ENCODE assay signal across 8 cellular contexts in genomic region chrX:44012484-44013096, GRCh38. TPM values are rescaled to one million over a fixed set of nuclear protein-coding genes. Genes with fewer than 3 reads are reported as not detected.
DNase-seq lines count a peak whose midpoint lies in the region; ATAC-seq, FAIRE-seq and TF ChIP-seq lines count a peak whose summit lies in the region.

No MANE protein-coding gene starts in this region.

- no peaks in the 10 kb centered on the region for H3K27me3 ChIP-seq in HCT116 (ENCODE audit: insufficient read depth, low read length)
- peaks cover 0 to under 1% of the 10 kb centered on the region in 2 donors for H3K27me3 ChIP-seq in small intestine (ENCODE audit: control insufficient read depth in 2 of 2, insufficient read depth in 2 of 2, low read length in 2 of 2)
- no peaks in the 10 kb centered on the region for H3K27me3 ChIP-seq in A673 (replicated peaks; ENCODE audit: insufficient read depth, low read depth, low read length, poor library complexity)

- H3K9me3 Mint-ChIP-seq in effector memory CD8-positive, alpha-beta T cell: no peaks in the 10 kb centered on the region

- TF ChIP-seq CTCF in HCT116 (IDR thresholded peaks at IDR 0.05 in 2 of 3, conservative IDR thresholded peaks at IDR 0.05 in 1 of 3; ENCODE audit: borderline replicate concordance in 1 of 3, insufficient read depth in 1 of 3, low read depth in 2 of 3, low read length in 2 of 3) (0 out of 6 replicates have a peak, but pooled peaks of 1 of the 3 experiments have one; percentile 11), A673 (conservative IDR thresholded peaks at IDR 0.05; ENCODE audit: low read depth, low read length) (no peak)

- H3K4me1 Mint-ChIP-seq in effector memory CD8-positive, alpha-beta T cell (ENCODE audit: low read depth in 2 of 2): peaks cover 9 to 16% of the 10 kb centered on the region in 2 donors

- DNase-seq in HCT116 (ENCODE audit: low read depth, low spot score) (peak; percentile 68), T-helper 9 cell (peak; percentile 1), small intestine (peak; percentile 3), A673 (ENCODE audit: low spot score) (no peak), NCI-H2171 treated with DMSO at 0.1 percent for 48 hours (lab: John Stamatoyannopoulos, UW) (no peak)
- peak; percentile 1 to 16 (median 14) for DNase-seq in effector memory CD8-positive, alpha-beta T cell

- no peak overlapping the region for H3K27ac ChIP-seq in HCT116 (ENCODE audit: low read depth, low read length)
- H3K27ac ChIP-seq in small intestine (ENCODE audit: low read depth in 1 of 2, low read length in 1 of 2): no peak overlapping the region
- H3K27ac ChIP-seq in A673 (ENCODE audit: low read depth, low read length, poor library complexity, severe bottlenecking): no peak overlapping the region

- H3K9me2 ChIP-seq in HCT116 (ENCODE audit: insufficient read depth): no peaks in the 10 kb centered on the region

- H3K4me1 ChIP-seq in HCT116 (ENCODE audit: control insufficient read depth in 1 of 2, insufficient read depth in 2 of 2, low read length in 2 of 2) (peaks cover 0 to 13% of the 10 kb centered on the region in 2 experiments; a peak in 2 of 4 replicates), small intestine (ENCODE audit: control insufficient read depth in 2 of 2, insufficient read depth in 1 of 2, low read depth in 1 of 2, low read length in 1 of 2) (no peaks in the 10 kb centered on the region), A673 (ENCODE audit: insufficient read depth, low read length, poor library complexity, severe bottlenecking) (no peaks in the 10 kb centered on the region)

- H3K9ac ChIP-seq in HCT116 (ENCODE audit: low read length): no peak overlapping the region

- BruUV-seq in HCT116 (replicated peaks; lab: Mats Ljungman, UMichigan) (no TSS peak), A673 (replicated peaks; lab: Mats Ljungman, UMichigan) (no TSS peak)

- peak; percentile 37; the same call in 1 of the 2 replicates for TF ChIP-seq RAD21 in HCT116 (IDR thresholded peaks at IDR 0.05; ENCODE audit: low read depth)

- POLR2A ChIA-PET in HCT116 (lab: Charles Lee): no interaction called here
- POLR2A ChIA-PET in A673 (lab: Charles Lee; ENCODE audit: low non-redundant PET): no interaction called here

- ATAC-seq in HCT116 (peak; percentile 97), GM18867 (IDR thresholded peaks at IDR 0.05; ENCODE audit: unreplicated experiment) (no peak), HG02981 (IDR thresholded peaks at IDR 0.05; ENCODE audit: unreplicated experiment) (no peak)
- ATAC-seq in effector memory CD8-positive, alpha-beta T cell (replicated peaks): peak; percentile 97

- no peak for TF ChIP-seq POLR2A in HCT116 (IDR thresholded peaks at IDR 0.05; ENCODE audit: borderline replicate concordance, extremely low read depth, insufficient read depth, insufficient read length)

- intact Hi-C loops in HCT116 (cut with micrococcal nuclease) (no loop called here), A673 (cut with micrococcal nuclease; ENCODE audit: unreplicated experiment) (no loop called here)

- no peaks in the 10 kb centered on the region for H4K20me1 ChIP-seq in HCT116 (ENCODE audit: insufficient read depth)

- peak overlapping the region; percentile 40 for H3K4me2 ChIP-seq in HCT116 (ENCODE audit: low read length)

- no peak for FAIRE-seq in small intestine (lab: Jason Lieb, UNC)

- WGBS in small intestine, 3 donors: 52 to 56% (median 54%) methylated on average over 4 of the region's 4 CpGs

- H3K36me3 ChIP-seq in HCT116 (ENCODE audit: control insufficient read depth in 1 of 2, insufficient read depth in 2 of 2, low read length in 2 of 2) (no peaks in the 10 kb centered on the region), small intestine (ENCODE audit: control insufficient read depth in 2 of 2, insufficient read depth in 2 of 2, low read length in 2 of 2) (no peaks in the 10 kb centered on the region), A673 (ENCODE audit: insufficient read depth, low read length, poor library complexity, severe bottlenecking) (no peaks in the 10 kb centered on the region)

- H3K4me3 ChIP-seq in HCT116 (replicated peaks in 1 of 2; ENCODE audit: low read depth in 1 of 2, low read length in 2 of 2): no peak overlapping the region
- H3K4me3 ChIP-seq in small intestine (ENCODE audit: low read depth in 1 of 2, low read length in 2 of 2): no peak overlapping the region
- no peak overlapping the region for H3K4me3 ChIP-seq in A673 (ENCODE audit: low read depth, low read length, poor library complexity, severe bottlenecking)

- H2AFZ ChIP-seq in HCT116 (ENCODE audit: low read depth, low read length, poor library complexity, severe bottlenecking): no peak overlapping the region

- no peak overlapping the region for H3K27ac Mint-ChIP-seq in effector memory CD8-positive, alpha-beta T cell

- CTCF ChIA-PET in HCT116 (lab: Charles Lee) (no interaction called here), A673 (lab: Charles Lee) (no interaction called here)

- RAD21 ChIA-PET in HCT116 (lab: Charles Lee; ENCODE audit: low non-redundant PET in 1 of 2, low total read pairs in 2 of 2, uncharacterized antibody in 2 of 2, unreplicated experiment in 2 of 2): no interaction called here

- H3K9me3 ChIP-seq in HCT116 (ENCODE audit: control insufficient read depth in 1 of 2, insufficient read depth in 1 of 2, low read depth in 1 of 2, low read length in 2 of 2): no peaks in the 10 kb centered on the region
- H3K9me3 ChIP-seq in small intestine (ENCODE audit: control insufficient read depth, low read depth): no peaks in the 10 kb centered on the region
- no peaks in the 10 kb centered on the region for H3K9me3 ChIP-seq in A673 (ENCODE audit: low read depth, low read length, poor library complexity, severe bottlenecking)

- H3K36me3 Mint-ChIP-seq in effector memory CD8-positive, alpha-beta T cell (ENCODE audit: insufficient read depth): no peaks in the 10 kb centered on the region

- peak overlapping the region; percentile 20 to 44 for H3K4me3 Mint-ChIP-seq in effector memory CD8-positive, alpha-beta T cell

- no peaks in the 10 kb centered on the region for H3K79me2 ChIP-seq in HCT116 (ENCODE audit: insufficient read depth, low read length)

- no peaks in the 10 kb centered on the region for H3K27me3 Mint-ChIP-seq in effector memory CD8-positive, alpha-beta T cell

TF ChIP-seq in HCT116, 20 proteins besides CTCF, POLR2A, EP300 and RAD21:
- TF ChIP-seq ZBTB33 (IDR thresholded peaks at IDR 0.05; ENCODE audit: extremely low read depth, insufficient replicate concordance, low read length): no peak
- TF ChIP-seq FOSL1 (IDR thresholded peaks at IDR 0.05; ENCODE audit: low read depth): peak; percentile 75
- peak; percentile 78 for TF ChIP-seq SP1 (IDR thresholded peaks at IDR 0.05; ENCODE audit: low read depth)
- TF ChIP-seq ELF1 (IDR thresholded peaks at IDR 0.05; ENCODE audit: borderline replicate concordance, low read depth): no peak
- TF ChIP-seq, protein P1, sequence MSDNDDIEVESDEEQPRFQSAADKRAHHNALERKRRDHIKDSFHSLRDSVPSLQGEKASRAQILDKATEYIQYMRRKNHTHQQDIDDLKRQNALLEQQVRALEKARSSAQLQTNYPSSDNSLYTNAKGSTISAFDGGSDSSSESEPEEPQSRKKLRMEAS (IDR thresholded peaks at IDR 0.05): peak; percentile 37; the same call in 1 of the 2 replicates
- TF ChIP-seq CEBPB (IDR thresholded peaks at IDR 0.05; ENCODE audit: low read depth): peak; percentile 62
- TF ChIP-seq POLR2AphosphoS5 (IDR thresholded peaks at IDR 0.05; ENCODE audit: low read depth, low read length): 0 out of 2 replicates have a peak, but pooled peaks have one; percentile 31
- peak; percentile 66 for TF ChIP-seq JUND (IDR thresholded peaks at IDR 0.05)
- peak; percentile 45; the same call in 1 of the 2 replicates for TF ChIP-seq SRF (IDR thresholded peaks at IDR 0.05; ENCODE audit: low read depth)
- no peak for TF ChIP-seq EZH2 (IDR thresholded peaks at IDR 0.05)
- peak; percentile 56 for TF ChIP-seq CBX3 (IDR thresholded peaks at IDR 0.05; ENCODE audit: low read depth)

RNA-seq across cellular contexts. Expression of gene NDP, which starts 39.4 kb away (rescaled TPM):
- total RNA-seq in HCT116 (2021; ENCODE audit: unreplicated experiment) (not detected), A673 (2021) (not detected in 2 replicates)
- not detected in 2 replicates for polyA plus RNA-seq in HCT116 (2012)
- polyA plus RNA-seq in small intestine: under 1 TPM in 1 of 3 donors, not detected in 2; 0.22 TPM

Comparison
In these comparisons a context has a peak if more than half of its experiments do, and no peak if none do; other contexts are left out.
1. ATAC-seq: peak in HCT116 (single experiment) and effector memory CD8-positive, alpha-beta T cell (single experiment); none in GM18867 (single experiment) and HG02981 (single experiment).
2. DNase-seq: peak in HCT116 (single experiment), T-helper 9 cell (single experiment), effector memory CD8-positive, alpha-beta T cell (3 of 3) and small intestine (single experiment); none in A673 (single experiment) and NCI-H2171 treated with DMSO at 0.1 percent for 48 hours (single experiment).